In genomic region chr7:80942261-80943041, GRCh38 we compare ENCODE assay signal across 8 cellular contexts. TPM values are rescaled to one million over a fixed set of nuclear protein-coding genes. Genes with fewer than 3 reads are reported as not detected.
DNase-seq lines count a peak whose midpoint lies in the region; ATAC-seq and TF ChIP-seq lines count a peak whose summit lies in the region.

No MANE protein-coding gene starts in this region.

- H3K4me1 ChIP-seq in mucosa of descending colon (ENCODE audit: low read depth) = peaks cover 10% of the 10 kb centered on the region

- CTCF ChIA-PET in GM10248 (lab: Yijun Ruan, JAX) = no interaction called here

- intact Hi-C loops in mucosa of descending colon (cut with DNase I, micrococcal nuclease) = no loop called here

- ATAC-seq in mucosa of descending colon (peak; percentile 89), HG02938 (IDR thresholded peaks at IDR 0.05; ENCODE audit: unreplicated experiment) (no peak)

- DNase-seq in AG08395 (ENCODE audit: low spot score) (peak; percentile 97), MG63 (peak; percentile 79), epidermal melanocyte (ENCODE audit: insufficient read length, low spot score) (peak; percentile 83), mucosa of descending colon (peak in 2 of 3 donors; percentile 25 to 49), NCI-H2107 treated with DMSO at 0.1 percent for 48 hours (lab: John Stamatoyannopoulos, UW; ENCODE audit: unreplicated experiment) (no peak), NCI-H1105 treated with DMSO at 0.1 percent for 48 hours (lab: John Stamatoyannopoulos, UW) (no peak), GM10248 (ENCODE audit: extremely low spot score) (no peak)

- H3K9me3 ChIP-seq in MG63 = peaks cover 6% of the 10 kb centered on the region
- H3K9me3 ChIP-seq in mucosa of descending colon = no peaks in the 10 kb centered on the region

- H3K4me3 ChIP-seq in MG63 = no peak overlapping the region
- H3K4me3 ChIP-seq in mucosa of descending colon = no peak overlapping the region

- H3K27me3 ChIP-seq in MG63 = no peaks in the 10 kb centered on the region

- no peak for TF ChIP-seq CTCF in mucosa of descending colon (IDR thresholded peaks at IDR 0.05)
- TF ChIP-seq CTCF in GM10248 (IDR thresholded peaks at IDR 0.05; ENCODE audit: control extremely low read depth, extremely low read depth, low read depth, missing control alignments) = no peak

- POLR2A ChIA-PET in GM10248 (lab: Yijun Ruan, JAX) = no interaction called here

- H3K36me3 ChIP-seq in MG63 (no peaks in the 10 kb centered on the region), mucosa of descending colon (ENCODE audit: low read depth) (no peaks in the 10 kb centered on the region)

RNA-seq across cellular contexts. Expression of gene SEMA3C, which starts 23.6 kb away (rescaled TPM):
- total RNA-seq in MG63 (2014; rRNA removed; shearing (Covaris generic); ENCODE audit: low replicate concordance) = 23.1 and 31.2 TPM in 2 replicates
- total RNA-seq in mucosa of descending colon = 100 to 1,000 TPM in 1 of 3 donors, 10 to 100 TPM in 2; 72.4 to 150 (median 83.7) TPM

Comparison
In these comparisons a context has a peak if more than half of its experiments do, and no peak if none do; other contexts are left out.
1. DNase-seq: peak in AG08395 (single experiment), MG63 (single experiment), epidermal melanocyte (single experiment) and mucosa of descending colon (2 of 3); none in NCI-H2107 treated with DMSO at 0.1 percent for 48 hours (single experiment), NCI-H1105 treated with DMSO at 0.1 percent for 48 hours (single experiment) and GM10248 (single experiment).